8 cellular contexts compared by ENCODE assay signal in the genomic region with DNA sequence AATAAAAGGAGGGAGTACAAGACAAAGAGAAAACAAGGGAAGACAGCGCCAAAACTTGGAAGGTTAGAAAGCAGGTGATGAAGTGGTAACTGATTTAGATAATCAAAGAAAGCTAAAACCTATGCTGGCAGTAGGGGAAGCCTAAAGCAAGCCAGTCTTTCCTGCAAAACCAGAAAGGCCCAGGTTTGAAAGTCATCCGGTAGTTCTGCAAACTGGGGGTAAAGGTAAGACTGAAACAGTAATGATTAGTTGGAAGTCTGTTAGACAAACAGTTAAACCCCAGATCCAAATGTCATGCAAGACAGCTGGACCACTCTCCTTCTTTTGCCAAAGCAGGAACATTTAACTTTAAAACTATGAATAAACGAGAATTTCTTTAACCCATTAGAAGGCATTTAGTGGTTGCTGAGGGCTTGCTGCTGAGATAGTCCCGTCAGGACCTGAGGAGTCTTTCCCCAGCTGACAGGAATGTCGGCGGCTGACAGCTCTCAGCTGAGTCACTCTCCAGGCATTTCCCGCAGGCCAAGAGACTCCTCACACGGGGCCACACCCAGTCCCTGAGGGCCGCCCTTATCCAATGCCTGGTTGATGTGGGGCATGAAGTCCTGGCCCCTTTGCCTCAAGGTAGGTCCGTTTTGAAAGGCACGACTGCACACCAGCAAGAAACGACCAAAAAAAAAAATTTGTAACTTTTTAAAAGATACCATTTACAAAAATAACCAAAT. TPM values are rescaled to one million over a fixed set of nuclear protein-coding genes. Genes with fewer than 3 reads are reported as not detected.
DNase-seq lines count a peak whose midpoint lies in the region; ATAC-seq and TF ChIP-seq lines count a peak whose summit lies in the region.

No MANE protein-coding gene starts in this region.

- H3K4me3 Mint-ChIP-seq in WTC11: no peak overlapping the region

- H3K36me3 Mint-ChIP-seq in WTC11: no peaks in the 10 kb centered on the region

- CTCF ChIA-PET in HEK293T (lab: Yijun Ruan, JAX): interaction anchor here (0.9 kb wide), 1 partner anchor 150 kb away, joined by 5 read pairs; no protein-coding TSS in a partner anchor
- CTCF ChIA-PET in WTC11 (lab: Charles Lee): interaction anchor here (1.0 kb wide), 1 partner anchor 257 kb away, joined by 3 read pairs; no protein-coding TSS in a partner anchor

- peak; percentile 99 for ATAC-seq in WTC11
- ATAC-seq in left ventricle myocardium superior: peak; percentile 85

- H3K9me3 ChIP-seq in stomach (no peaks in the 10 kb centered on the region), esophagus muscularis mucosa (no peaks in the 10 kb centered on the region)

- H3K4me1 ChIP-seq in stomach: peaks cover 0 to 21% (median 4%) of the 10 kb centered on the region in 4 donors
- H3K4me1 ChIP-seq in esophagus muscularis mucosa: peaks cover 8 to 26% (median 22%) of the 10 kb centered on the region in 4 donors

- H3K27me3 Mint-ChIP-seq in WTC11 (ENCODE audit: low read depth): no peaks in the 10 kb centered on the region; the same call in 1 of the 2 replicates

- POLR2A ChIA-PET in HEK293T (lab: Yijun Ruan, JAX): no interaction called here
- POLR2A ChIA-PET in WTC11 (lab: Charles Lee): interaction anchor here (0.7 to 1.0 kb wide), 2 partner anchors 100 to 144 kb away, joined by 3 read pairs; no protein-coding TSS in a partner anchor

- no peak for TF ChIP-seq CTCF in WTC11 (IDR thresholded peaks at IDR 0.05)
- no peak for TF ChIP-seq CTCF in stomach (IDR thresholded peaks at IDR 0.05)
- TF ChIP-seq CTCF in esophagus muscularis mucosa (IDR thresholded peaks at IDR 0.05): no peak

- H3K36me3 ChIP-seq in stomach (no peaks in the 10 kb centered on the region), esophagus muscularis mucosa (no peaks in the 10 kb centered on the region)

- DNase-seq in HEK293T (ENCODE audit: extremely low spot score) (peak; percentile 62), WTC11 (ENCODE audit: low spot score) (peak; percentile 79), left ventricle myocardium superior (peak; percentile 74), stomach (peak; percentile 67), KG1 (lab: John Stamatoyannopoulos, UW) (no peak), GM19240 (ENCODE audit: insufficient read length, low spot score) (no peak), Ammon's horn (ENCODE audit: low spot score) (no peak), esophagus muscularis mucosa (ENCODE audit: extremely low spot score) (no peak)

- H3K27me3 ChIP-seq in stomach (no peaks in the 10 kb centered on the region), esophagus muscularis mucosa (no peaks in the 10 kb centered on the region)

- peak overlapping the region in 1 of 5 donors; percentile 5 for H3K27ac ChIP-seq in stomach
- H3K27ac ChIP-seq in esophagus muscularis mucosa (replicated peaks in 1 of 4): peak overlapping the region in 1 of 4 donors; percentile 24

- no peaks in the 10 kb centered on the region for H3K9me3 Mint-ChIP-seq in WTC11

- H3K4me1 Mint-ChIP-seq in WTC11: peaks cover 2% of the 10 kb centered on the region; the same call in 1 of the 2 replicates

- TF ChIP-seq EP300 in stomach (IDR thresholded peaks at IDR 0.05) (no peak), esophagus muscularis mucosa (IDR thresholded peaks at IDR 0.05) (no peak)

- intact Hi-C loops in left ventricle myocardium superior (cut with micrococcal nuclease) (no loop called here), stomach (cut with DNase I; ENCODE audit: low total_unique reads) (no loop called here), esophagus muscularis mucosa (cut with DNase I) (loop anchor here (2.0 to 5.0 kb wide), 2 partner anchors 150 to 256 kb away; no protein-coding TSS in a partner anchor)

- TF ChIP-seq POLR2A in stomach (IDR thresholded peaks at IDR 0.05) (no peak), esophagus muscularis mucosa (IDR thresholded peaks at IDR 0.05; ENCODE audit: low read depth) (no peak)

- H3K4me3 ChIP-seq in stomach: no peak overlapping the region
- H3K4me3 ChIP-seq in esophagus muscularis mucosa: no peak overlapping the region

- WGBS in stomach, 5 donors: 11 to 18% (median 12%) methylated on average over 12 of the region's 12 CpGs
- 26% methylated on average over 12 of the region's 12 CpGs for WGBS in esophagus muscularis mucosa

- H3K27ac Mint-ChIP-seq in WTC11: no peak overlapping the region

TF ChIP-seq in HEK293T, 16 proteins besides CTCF, POLR2A, EP300 and RAD21:
- TF ChIP-seq ARNT (IDR thresholded peaks at IDR 0.05) (no peak), FOXA1 (IDR thresholded peaks at IDR 0.05) (no peak), SP1 (IDR thresholded peaks at IDR 0.05) (no peak), HDGF (IDR thresholded peaks at IDR 0.05; ENCODE audit: borderline replicate concordance) (no peak), LEF1 (IDR thresholded peaks at IDR 0.05; ENCODE audit: borderline replicate concordance) (no peak), BHLHE40 (IDR thresholded peaks at IDR 0.05; ENCODE audit: borderline replicate concordance) (no peak), NFRKB (IDR thresholded peaks at IDR 0.05) (no peak), FOXK2 (IDR thresholded peaks at IDR 0.05) (no peak), FOXM1 (IDR thresholded peaks at IDR 0.05; ENCODE audit: borderline replicate concordance) (no peak), ZNF384 (IDR thresholded peaks at IDR 0.05) (no peak), PKNOX1 (IDR thresholded peaks at IDR 0.05) (no peak), L3MBTL2 (conservative IDR thresholded peaks at IDR 0.05) (no peak), SUZ12 (IDR thresholded peaks at IDR 0.05) (no peak), TARDBP (IDR thresholded peaks at IDR 0.05) (no peak), ELF4 (IDR thresholded peaks at IDR 0.05) (no peak), CTBP1 (IDR thresholded peaks at IDR 0.05; ENCODE audit: borderline replicate concordance) (no peak)

TF ChIP-seq in WTC11, 78 proteins besides CTCF, POLR2A, EP300 and RAD21:
- TF ChIP-seq CREB1 (CRISPR knock-in tag; IDR thresholded peaks at IDR 0.05) (no peak), ZNF121 (CRISPR knock-in tag; IDR thresholded peaks at IDR 0.05) (no peak), ZNF232 (CRISPR knock-in tag; IDR thresholded peaks at IDR 0.05) (no peak), SP1 (CRISPR knock-in tag; conservative IDR thresholded peaks at IDR 0.05) (no peak), TEAD4 (CRISPR knock-in tag; IDR thresholded peaks at IDR 0.05) (0 out of 2 replicates have a peak, but pooled peaks have one; percentile 23), GTF2I (CRISPR knock-in tag; conservative IDR thresholded peaks at IDR 0.05) (no peak)
- TF ChIP-seq, protein P1, sequence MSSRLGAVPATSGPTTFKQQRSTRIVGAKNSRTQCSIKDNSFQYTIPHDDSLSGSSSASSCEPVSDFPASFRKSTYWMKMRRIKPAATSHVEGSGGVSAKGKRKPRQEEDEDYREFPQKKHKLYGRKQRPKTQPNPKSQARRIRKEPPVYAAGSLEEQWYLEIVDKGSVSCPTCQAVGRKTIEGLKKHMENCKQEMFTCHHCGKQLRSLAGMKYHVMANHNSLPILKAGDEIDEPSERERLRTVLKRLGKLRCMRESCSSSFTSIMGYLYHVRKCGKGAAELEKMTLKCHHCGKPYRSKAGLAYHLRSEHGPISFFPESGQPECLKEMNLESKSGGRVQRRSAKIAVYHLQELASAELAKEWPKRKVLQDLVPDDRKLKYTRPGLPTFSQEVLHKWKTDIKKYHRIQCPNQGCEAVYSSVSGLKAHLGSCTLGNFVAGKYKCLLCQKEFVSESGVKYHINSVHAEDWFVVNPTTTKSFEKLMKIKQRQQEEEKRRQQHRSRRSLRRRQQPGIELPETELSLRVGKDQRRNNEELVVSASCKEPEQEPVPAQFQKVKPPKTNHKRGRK (CRISPR knock-in tag; IDR thresholded peaks at IDR 0.05; ENCODE audit: borderline replicate concordance): no peak

RNA-seq across cellular contexts. Expression of gene CFAP300, which starts 36.3 kb away (rescaled TPM):
- 1.1 to 2.2 TPM (median 1.9 TPM) in 3 replicates for total RNA-seq in WTC11 (2021)
- 0.20 TPM for total RNA-seq in left ventricle myocardium superior
- total RNA-seq in stomach: 1 to 10 TPM in 3 of 5 donors, not detected in 2; 2.2 to 3.6 (median 2.3) TPM
- polyA plus RNA-seq in stomach: 1 to 10 TPM; 1.2 to 1.4 (median 1.3) TPM
- total RNA-seq in esophagus muscularis mucosa: 1 to 10 TPM in 3 of 4 donors, under 1 TPM in 1; 0.83 to 2.2 (median 1.6) TPM

Comparison
In these comparisons a context has a peak if more than half of its experiments do, and no peak if none do; other contexts are left out.
1. DNase-seq: peak in HEK293T (single experiment), WTC11 (single experiment), left ventricle myocardium superior (single experiment) and stomach (single experiment); none in KG1 (single experiment), GM19240 (single experiment), Ammon's horn (single experiment) and esophagus muscularis mucosa (single experiment).